In the genomic region with DNA sequence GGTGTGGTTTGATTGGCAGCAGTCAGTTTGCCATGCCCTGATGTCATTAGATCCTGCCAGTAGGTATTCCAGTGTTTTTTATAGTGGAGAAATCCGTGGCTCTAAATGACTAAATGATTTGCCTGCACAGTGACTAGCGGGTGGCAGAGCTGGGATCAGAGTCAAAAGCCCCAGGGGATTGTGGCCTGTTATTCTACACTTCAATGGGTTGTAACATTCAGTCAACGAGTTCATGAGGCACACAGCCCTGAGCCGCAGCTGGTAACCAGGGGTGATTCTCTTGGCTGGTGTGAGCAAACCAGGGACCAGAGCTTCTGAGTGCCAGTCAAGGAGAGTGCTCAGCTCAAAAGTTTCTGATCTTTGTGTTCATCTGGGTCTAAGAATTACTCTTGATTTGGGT, we compare ENCODE assay signal across 11 cellular contexts. TPM values are rescaled to one million over a fixed set of nuclear protein-coding genes. Genes with fewer than 3 reads are reported as not detected.
A peak's percentile ranks its signal among the peaks of the same experiment; 100 is the strongest.
DNase-seq lines count a peak whose midpoint lies in the region; ATAC-seq lines count a peak whose summit lies in the region.
"Had no signal": no experiment of that assay in that cellular context is flagged by ENCODE, and none has a peak within 500 bp of the region (broad histone marks: within the 10 kb centered on the region; RNA-seq: fewer than 3 reads in every experiment).

No MANE protein-coding gene starts in this region.

- intact Hi-C loops in Right ventricle myocardium superior (cut with DNase I) (no loop called here), left cardiac atrium (cut with DNase I) (loop anchor here in 1 of 2 donors (5.0 kb wide), 1 partner anchor 36 kb away; no protein-coding TSS in a partner anchor)

- no peaks in the 10 kb centered on the region for H3K9me3 Mint-ChIP-seq in stimulated activated memory B cell treated with anti-CD40 and anti-IgM and Interleukin-4, amounts not matched to agents 10 μg/mL and 1 μg/mL and 100 μg/mL, for 72 hours

- peaks cover 19% of the 10 kb centered on the region for H3K4me1 Mint-ChIP-seq in stimulated activated memory B cell treated with anti-CD40 and anti-IgM and Interleukin-4, amounts not matched to agents 10 μg/mL and 1 μg/mL and 100 μg/mL, for 72 hours

- H3K27me3 Mint-ChIP-seq in stimulated activated memory B cell treated with anti-CD40 and anti-IgM and Interleukin-4, amounts not matched to agents 10 μg/mL and 1 μg/mL and 100 μg/mL, for 72 hours: peaks cover 94% of the 10 kb centered on the region

- ATAC-seq in Right ventricle myocardium superior (ENCODE audit: poor library complexity) (no peak), left cardiac atrium (no peak), GM18873 (IDR thresholded peaks at IDR 0.05; ENCODE audit: low FRiP score, unreplicated experiment) (no peak), GM21717 (IDR thresholded peaks at IDR 0.05; ENCODE audit: unreplicated experiment) (no peak), left lobe of liver (no peak)
- ATAC-seq in stimulated activated memory B cell treated with anti-CD40 and anti-IgM and Interleukin-4, amounts not matched to agents 10 μg/mL and 1 μg/mL and 100 μg/mL, for 72 hours: peak; percentile 81

- H3K4me3 Mint-ChIP-seq in stimulated activated memory B cell treated with anti-CD40 and anti-IgM and Interleukin-4, amounts not matched to agents 10 μg/mL and 1 μg/mL and 100 μg/mL, for 72 hours: no peak overlapping the region

- no peak overlapping the region for H3K27ac Mint-ChIP-seq in stimulated activated memory B cell treated with anti-CD40 and anti-IgM and Interleukin-4, amounts not matched to agents 10 μg/mL and 1 μg/mL and 100 μg/mL, for 72 hours

- H3K36me3 Mint-ChIP-seq in stimulated activated memory B cell treated with anti-CD40 and anti-IgM and Interleukin-4, amounts not matched to agents 10 μg/mL and 1 μg/mL and 100 μg/mL, for 72 hours: no peaks in the 10 kb centered on the region

- DNase-seq in Right ventricle myocardium superior (peak; percentile 14), left cardiac atrium (no peak), NAMALWA (ENCODE audit: low spot score) (peak; percentile 67), cerebellar cortex (ENCODE audit: low spot score) (peak; percentile 7), left lobe of liver (ENCODE audit: low spot score) (no peak)
- DNase-seq: activated naive CD4-positive, alpha-beta T cell treated with Interleukin-2 at 50 U/mL for 16 hours; Calu3 had no signal

RNA-seq across cellular contexts. Expression of a gene that starts 1.8 kb away (rescaled TPM):
- total RNA-seq in Right ventricle myocardium superior: 4,934 TPM
- over 10,000 TPM; 10,415 to 11,820 TPM for total RNA-seq in left cardiac atrium
- total RNA-seq in left lobe of liver: not detected
- total RNA-seq: Calu3, mucosa of gallbladder had no signal

RNA-seq across cellular contexts. Expression of a gene that starts 29.2 kb away (rescaled TPM):
- total RNA-seq in Right ventricle myocardium superior: 11,793 TPM
- total RNA-seq in left cardiac atrium: 100 to 1,000 TPM; 175 to 201 TPM
- total RNA-seq in left lobe of liver: not detected
- total RNA-seq: Calu3 had no signal

RNA-seq across cellular contexts. Expression of a gene that starts 29.4 kb away (rescaled TPM):
- total RNA-seq in Right ventricle myocardium superior (0.27 TPM), left cardiac atrium (1 to 10 TPM in 1 of 2 donors, under 1 TPM in 1; 0.44 to 1.4 TPM), left lobe of liver (not detected)
- total RNA-seq: Calu3 had no signal

RNA-seq across cellular contexts. Expression of a gene that starts 33.6 kb away (rescaled TPM):
- total RNA-seq in Right ventricle myocardium superior (not detected), left cardiac atrium (not detected), left lobe of liver (not detected)
- total RNA-seq: Calu3, mucosa of gallbladder had no signal

RNA-seq across cellular contexts. Expression of a gene that starts 41.3 kb away (rescaled TPM):
- total RNA-seq in Right ventricle myocardium superior (3.2 TPM), left cardiac atrium (10 to 100 TPM in 1 of 2 donors, 1 to 10 TPM in 1; 5.8 to 10.3 TPM), left lobe of liver (0.68 TPM)
- total RNA-seq: Calu3 had no signal

Comparison
In these comparisons a context has a peak if more than half of its experiments do, and no peak if none do; other contexts are left out.
1. DNase-seq: peak in Right ventricle myocardium superior (single experiment), NAMALWA (single experiment) and cerebellar cortex (single experiment); none in left cardiac atrium (single experiment) and left lobe of liver (single experiment).
2. RNA of a gene that starts 1.8 kb away (total RNA-seq): 10,415 to 11,820 TPM in left cardiac atrium and 4,934 TPM in Right ventricle myocardium superior (single experiment); not detected in left lobe of liver (single experiment); every median in the first group is over 1,000 times any median in the second.
3. RNA of a gene that starts 29.2 kb away (total RNA-seq): 11,793 TPM in Right ventricle myocardium superior (single experiment) and 175 to 201 TPM in left cardiac atrium; not detected in left lobe of liver (single experiment); every median in the first group is over 100 times any median in the second.